In genomic region chr12:116087962-116088361, GRCh38 we compare ENCODE assay signal across 1 cellular context.
TF ChIP-seq lines count a peak whose summit lies in the region.

No MANE protein-coding gene starts in this region.

TF ChIP-seq in GM23338, 12 proteins besides CTCF, POLR2A, EP300 and RAD21:
- no peak for TF ChIP-seq REST (IDR thresholded peaks at IDR 0.05; ENCODE audit: unreplicated experiment)
- no peak for TF ChIP-seq CREB1 (CRISPR knock-in tag; IDR thresholded peaks at IDR 0.05; ENCODE audit: low read depth)
- TF ChIP-seq NANOG (IDR thresholded peaks at IDR 0.05; ENCODE audit: borderline replicate concordance), result no peak
TF ChIP-seq in GM23338: peak in this region for 0.
